22 cellular contexts compared by ENCODE assay signal in genomic region chr16:69799601-69800000, GRCh38. TPM values are rescaled to one million over a fixed set of nuclear protein-coding genes. Genes with fewer than 3 reads are reported as not detected.
DNase-seq lines count a peak whose midpoint lies in the region; TF ChIP-seq lines count a peak whose summit lies in the region.
"Had no signal": no experiment of that assay in that cellular context is flagged by ENCODE, and none has a peak within 500 bp of the region (broad histone marks: within the 10 kb centered on the region; RNA-seq: fewer than 3 reads in every experiment).

No MANE protein-coding gene starts in this region.

- CTCF ChIA-PET in activated naive CD4-positive, alpha-beta T cell treated with anti-CD3 and anti-CD28 coated beads for 36 hours (lab: Charles Lee): no interaction called here

- H3K4me3 ChIP-seq in adipocyte (ENCODE audit: low read length): no peak overlapping the region
- H3K4me3 ChIP-seq: mucosa of descending colon, prostate gland had no signal

- no peaks in the 10 kb centered on the region for H3K27me3 ChIP-seq in adipocyte (replicated peaks; ENCODE audit: control insufficient read depth, insufficient read depth, low read length)
- H3K27me3 ChIP-seq: foreskin keratinocyte had no signal

- H3K27ac Mint-ChIP-seq in nephron progenitor cell: peak overlapping the region; percentile 86
- H3K27ac Mint-ChIP-seq in activated naive CD4-positive, alpha-beta T cell treated with anti-CD3 and anti-CD28 coated beads for 36 hours: no peak overlapping the region
- H3K27ac Mint-ChIP-seq: activated CD4-positive, alpha-beta T cell treated with anti-CD3 and anti-CD28 coated beads, Interleukin-2, amount 10 ng/mL, durations not matched to agents 7 days and 5 days; activated naive CD4-positive, alpha-beta T cell treated with anti-CD3 and anti-CD28 coated beads, Interleukin-2, amount 10 ng/mL, durations not matched to agents 7 days and 5 days had no signal

- H3K36me3 Mint-ChIP-seq in nephron progenitor cell (ENCODE audit: low read depth): peaks cover 23% of the 10 kb centered on the region
- peaks cover 14% of the 10 kb centered on the region for H3K36me3 Mint-ChIP-seq in activated naive CD4-positive, alpha-beta T cell treated with anti-CD3 and anti-CD28 coated beads for 36 hours (ENCODE audit: low read depth)

- DNase-seq in COLO829 (ENCODE audit: low spot score) (peak; percentile 74), adipocyte (ENCODE audit: low read depth) (no peak), fibroblast of gingiva (ENCODE audit: low read depth) (peak; percentile 72), nephron progenitor cell (no peak), amniotic stem cell (lab: John Stamatoyannopoulos, UW) (no peak), T-helper 9 cell (no peak)
- no peak for DNase-seq in activated naive CD4-positive, alpha-beta T cell treated with anti-CD3 and anti-CD28 coated beads for 36 hours
- DNase-seq in activated naive CD4-positive, alpha-beta T cell (lab: John Stamatoyannopoulos, UW): no peak
- DNase-seq: activated CD4-positive, alpha-beta T cell treated with anti-CD3 and anti-CD28 coated beads, Interleukin-2, amount 10 ng/mL, durations not matched to agents 7 days and 5 days; activated naive CD4-positive, alpha-beta T cell treated with anti-CD3 and anti-CD28 coated beads, Interleukin-2, amount 10 ng/mL, durations not matched to agents 7 days and 5 days; activated T-cell treated with anti-CD3 and anti-CD28 coated beads, Interleukin-2, amount 50 U/mL, for 48 hours; AML-193; CD8-positive, alpha-beta memory T cell; central memory CD4-positive, alpha-beta T cell; DMS53; foreskin keratinocyte; hippocampal formation; immature natural killer cell; mucosa of descending colon; NCI-H187; NCI-H748 treated with DMSO at 0.1 percent for 48 hours had no signal

- H3K9me3 Mint-ChIP-seq in nephron progenitor cell: no peaks in the 10 kb centered on the region
- no peaks in the 10 kb centered on the region for H3K9me3 Mint-ChIP-seq in activated naive CD4-positive, alpha-beta T cell treated with anti-CD3 and anti-CD28 coated beads for 36 hours
- H3K9me3 Mint-ChIP-seq: activated CD4-positive, alpha-beta T cell treated with anti-CD3 and anti-CD28 coated beads, Interleukin-2, amount 10 ng/mL, durations not matched to agents 7 days and 5 days; activated naive CD4-positive, alpha-beta T cell treated with anti-CD3 and anti-CD28 coated beads, Interleukin-2, amount 10 ng/mL, durations not matched to agents 7 days and 5 days; CD8-positive, alpha-beta memory T cell; immature natural killer cell had no signal

- peaks cover 12% of the 10 kb centered on the region for H3K36me3 ChIP-seq in adipocyte (ENCODE audit: control insufficient read depth, insufficient read depth, low read length, severe bottlenecking)
- H3K36me3 ChIP-seq: prostate gland had no signal

- peaks cover 55% of the 10 kb centered on the region for H3K4me1 Mint-ChIP-seq in nephron progenitor cell
- no peaks in the 10 kb centered on the region for H3K4me1 Mint-ChIP-seq in activated naive CD4-positive, alpha-beta T cell treated with anti-CD3 and anti-CD28 coated beads for 36 hours (ENCODE audit: low read depth)
- H3K4me1 Mint-ChIP-seq: activated CD4-positive, alpha-beta T cell treated with anti-CD3 and anti-CD28 coated beads, Interleukin-2, amount 10 ng/mL, durations not matched to agents 7 days and 5 days; activated naive CD4-positive, alpha-beta T cell treated with anti-CD3 and anti-CD28 coated beads, Interleukin-2, amount 10 ng/mL, durations not matched to agents 7 days and 5 days had no signal

- no peak overlapping the region for H3K4me3 Mint-ChIP-seq in nephron progenitor cell
- H3K4me3 Mint-ChIP-seq in activated naive CD4-positive, alpha-beta T cell treated with anti-CD3 and anti-CD28 coated beads for 36 hours: no peak overlapping the region
- H3K4me3 Mint-ChIP-seq: activated CD4-positive, alpha-beta T cell treated with anti-CD3 and anti-CD28 coated beads, Interleukin-2, amount 10 ng/mL, durations not matched to agents 7 days and 5 days; activated naive CD4-positive, alpha-beta T cell treated with anti-CD3 and anti-CD28 coated beads, Interleukin-2, amount 10 ng/mL, durations not matched to agents 7 days and 5 days; CD8-positive, alpha-beta memory T cell; immature natural killer cell had no signal

- TF ChIP-seq CTCF in nephron progenitor cell (IDR thresholded peaks at IDR 0.05): no peak

- intact Hi-C loops in activated naive CD4-positive, alpha-beta T cell treated with anti-CD3 and anti-CD28 coated beads for 36 hours (cut with micrococcal nuclease): no loop called here

- peaks cover 2% of the 10 kb centered on the region for H3K27me3 Mint-ChIP-seq in nephron progenitor cell (ENCODE audit: low read depth, poor library complexity)
- no peaks in the 10 kb centered on the region for H3K27me3 Mint-ChIP-seq in activated naive CD4-positive, alpha-beta T cell treated with anti-CD3 and anti-CD28 coated beads for 36 hours (ENCODE audit: low read depth)
- H3K27me3 Mint-ChIP-seq: activated CD4-positive, alpha-beta T cell treated with anti-CD3 and anti-CD28 coated beads, Interleukin-2, amount 10 ng/mL, durations not matched to agents 7 days and 5 days; activated naive CD4-positive, alpha-beta T cell treated with anti-CD3 and anti-CD28 coated beads, Interleukin-2, amount 10 ng/mL, durations not matched to agents 7 days and 5 days; CD8-positive, alpha-beta memory T cell had no signal

- H3K9me3 ChIP-seq in adipocyte (ENCODE audit: control insufficient read depth, low read length): no peaks in the 10 kb centered on the region
- H3K9me3 ChIP-seq: mucosa of descending colon, prostate gland had no signal

- H3K4me1 ChIP-seq in adipocyte (ENCODE audit: control insufficient read depth, insufficient read depth, low read length): peaks cover 26% of the 10 kb centered on the region
- H3K4me1 ChIP-seq: foreskin keratinocyte, prostate gland had no signal

- peak overlapping the region; percentile 22 for H3K9ac ChIP-seq in adipocyte (ENCODE audit: low read length)

RNA-seq across cellular contexts. Expression of gene WWP2, which starts 37.5 kb away (rescaled TPM):
- total RNA-seq in activated naive CD4-positive, alpha-beta T cell treated with anti-CD3 and anti-CD28 coated beads for 36 hours: 10 to 100 TPM; 27.7 to 32.3 TPM

RNA-seq across cellular contexts. Expression of gene NOB1, which starts 44.9 kb away (rescaled TPM):
- total RNA-seq in activated naive CD4-positive, alpha-beta T cell treated with anti-CD3 and anti-CD28 coated beads for 36 hours: 100 to 1,000 TPM; 110 to 114 TPM

Comparison
In these comparisons a context has a peak if more than half of its experiments do, and no peak if none do; other contexts are left out.
1. DNase-seq: peak in COLO829 (single experiment) and fibroblast of gingiva (single experiment); none in adipocyte (single experiment), nephron progenitor cell (single experiment), amniotic stem cell (single experiment), activated naive CD4-positive, alpha-beta T cell treated with anti-CD3 and anti-CD28 coated beads for 36 hours (single experiment), T-helper 9 cell (single experiment) and activated naive CD4-positive, alpha-beta T cell (0 of 4).